In genomic region chr3:69785769-69786311, GRCh38 we compare ENCODE assay signal across 1 cellular context.
TF ChIP-seq lines count a peak whose summit lies in the region.

No MANE protein-coding gene starts in this region.

TF ChIP-seq in GM23338, 12 proteins besides CTCF, POLR2A, EP300 and RAD21 (continued from another document):
- TF ChIP-seq ZNF462 (CRISPR knock-in tag; IDR thresholded peaks at IDR 0.05) (no peak), EZH2phosphoT487 (IDR thresholded peaks at IDR 0.05; ENCODE audit: unreplicated experiment) (no peak), JUNB (IDR thresholded peaks at IDR 0.05; ENCODE audit: unreplicated experiment) (no peak), ZNF114 (CRISPR knock-in tag; IDR thresholded peaks at IDR 0.05) (no peak), ETS1 (IDR thresholded peaks at IDR 0.05) (no peak), POLR2AphosphoS5 (IDR thresholded peaks at IDR 0.05; ENCODE audit: low read depth) (no peak), CREB1 (CRISPR knock-in tag; IDR thresholded peaks at IDR 0.05; ENCODE audit: low read depth) (no peak)
